Comparison of ENCODE assay signal across 7 cellular contexts in the genomic region with DNA sequence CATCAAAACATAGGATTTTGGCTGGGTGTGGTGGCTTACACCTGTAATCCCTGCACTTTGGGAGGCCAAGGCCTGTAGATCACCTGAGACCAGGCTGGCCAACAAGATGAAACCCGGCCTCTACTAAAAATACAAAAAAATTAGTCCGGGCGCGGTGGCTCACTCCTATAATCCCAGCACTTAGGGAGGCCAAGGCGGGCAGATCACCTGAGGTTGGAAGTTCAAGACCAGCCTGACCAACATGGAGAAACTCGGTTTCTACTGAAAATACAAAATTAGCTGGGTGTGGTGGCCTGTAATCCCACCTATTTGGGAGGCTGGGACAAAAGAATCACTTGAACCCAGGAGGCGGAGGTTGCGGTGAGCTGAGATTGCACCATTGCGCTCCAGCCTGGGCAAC. TPM values are rescaled to one million over a fixed set of nuclear protein-coding genes. Genes with fewer than 3 reads are reported as not detected.
A peak's percentile ranks its signal among the peaks of the same experiment; 100 is the strongest.
DNase-seq lines count a peak whose midpoint lies in the region; ATAC-seq and TF ChIP-seq lines count a peak whose summit lies in the region.
"Not testable (repeated sequence)": the region's sequence is repeated elsewhere in the genome, so short reads cannot be mapped to it uniquely, and the experiment has no call there.

No MANE protein-coding gene starts in this region.

- DNase-seq in CD8-positive, alpha-beta memory T cell; activated CD8-positive, alpha-beta T cell treated with anti-CD3 and anti-CD28 coated beads, Interleukin-2, amount 10 ng/mL, durations not matched to agents 7 days and 5 days; activated T-cell treated with anti-CD3 and anti-CD28 coated beads, Interleukin-2, amount 50 U/mL, for 24 hours; activated naive CD8-positive, alpha-beta T cell treated with anti-CD3 and anti-CD28 coated beads for 36 hours; glutamatergic neuron; mesothelial cell of epicardium (ENCODE audit: low spot score in 2 of 2, unreplicated experiment in 2 of 2): not testable (repeated sequence)
- DNase-seq in ureter (ENCODE audit: low spot score) = peak; percentile 37

- TF ChIP-seq CTCF in glutamatergic neuron (IDR thresholded peaks at IDR 0.05; ENCODE audit: partially characterized antibody, unreplicated experiment); mesothelial cell of epicardium (IDR thresholded peaks at IDR 0.05; ENCODE audit: unreplicated experiment): not testable (repeated sequence)

- peak overlapping the region in 1 of 7 donors; percentile 38 for H3K4me3 Mint-ChIP-seq in CD8-positive, alpha-beta memory T cell
- H3K4me3 Mint-ChIP-seq in activated CD8-positive, alpha-beta T cell treated with anti-CD3 and anti-CD28 coated beads, Interleukin-2, amount 10 ng/mL, durations not matched to agents 7 days and 5 days; activated T-cell treated with anti-CD3 and anti-CD28 coated beads, Interleukin-2, amount 50 U/mL, for 24 hours; activated naive CD8-positive, alpha-beta T cell treated with anti-CD3 and anti-CD28 coated beads for 36 hours; glutamatergic neuron (ENCODE audit: unreplicated experiment); mesothelial cell of epicardium: not testable (repeated sequence)

- H3K27ac Mint-ChIP-seq in CD8-positive, alpha-beta memory T cell = peak overlapping the region in 5 of 8 donors; percentile 47 to 84 (median 72)
- H3K27ac Mint-ChIP-seq in activated CD8-positive, alpha-beta T cell treated with anti-CD3 and anti-CD28 coated beads, Interleukin-2, amount 10 ng/mL, durations not matched to agents 7 days and 5 days = peak overlapping the region; percentile 57
- peak overlapping the region; percentile 40 for H3K27ac Mint-ChIP-seq in activated T-cell treated with anti-CD3 and anti-CD28 coated beads, Interleukin-2, amount 50 U/mL, for 24 hours
- peak overlapping the region; percentile 56 for H3K27ac Mint-ChIP-seq in activated naive CD8-positive, alpha-beta T cell treated with anti-CD3 and anti-CD28 coated beads for 36 hours
- H3K27ac Mint-ChIP-seq in glutamatergic neuron (ENCODE audit: unreplicated experiment) (peak overlapping the region; percentile 28), mesothelial cell of epicardium (peak overlapping the region; percentile 16)

- peaks cover 24 to 31% (median 29%) of the 10 kb centered on the region in 3 donors for H3K4me1 Mint-ChIP-seq in CD8-positive, alpha-beta memory T cell
- peaks cover 25% of the 10 kb centered on the region for H3K4me1 Mint-ChIP-seq in activated CD8-positive, alpha-beta T cell treated with anti-CD3 and anti-CD28 coated beads, Interleukin-2, amount 10 ng/mL, durations not matched to agents 7 days and 5 days (ENCODE audit: low read depth)
- peaks cover 24% of the 10 kb centered on the region for H3K4me1 Mint-ChIP-seq in activated T-cell treated with anti-CD3 and anti-CD28 coated beads, Interleukin-2, amount 50 U/mL, for 24 hours (ENCODE audit: low read depth)
- peaks cover 20% of the 10 kb centered on the region for H3K4me1 Mint-ChIP-seq in activated naive CD8-positive, alpha-beta T cell treated with anti-CD3 and anti-CD28 coated beads for 36 hours
- H3K4me1 Mint-ChIP-seq in glutamatergic neuron (ENCODE audit: low read depth, unreplicated experiment) = not testable (repeated sequence)
- peaks cover 24% of the 10 kb centered on the region for H3K4me1 Mint-ChIP-seq in mesothelial cell of epicardium

- not testable (repeated sequence) for H3K27me3 ChIP-seq in CD8-positive, alpha-beta memory T cell (ENCODE audit: insufficient read depth, low read length, poor library complexity, severe bottlenecking)

- peaks cover 23% of the 10 kb centered on the region for H3K4me1 ChIP-seq in CD8-positive, alpha-beta memory T cell (ENCODE audit: insufficient read depth, low read length)

- POLR2A ChIA-PET in CD8-positive, alpha-beta memory T cell (lab: Charles Lee); activated CD8-positive, alpha-beta T cell treated with anti-CD3 and anti-CD28 coated beads, Interleukin-2, amount 10 ng/mL, durations not matched to agents 7 days and 5 days (lab: Charles Lee): not testable (repeated sequence)

- not testable (repeated sequence) for H3K36me3 ChIP-seq in CD8-positive, alpha-beta memory T cell (ENCODE audit: insufficient read depth, low read length)

- not testable (repeated sequence) for H3K9me3 Mint-ChIP-seq in CD8-positive, alpha-beta memory T cell; activated CD8-positive, alpha-beta T cell treated with anti-CD3 and anti-CD28 coated beads, Interleukin-2, amount 10 ng/mL, durations not matched to agents 7 days and 5 days (ENCODE audit: insufficient read depth); activated T-cell treated with anti-CD3 and anti-CD28 coated beads, Interleukin-2, amount 50 U/mL, for 24 hours; activated naive CD8-positive, alpha-beta T cell treated with anti-CD3 and anti-CD28 coated beads for 36 hours; glutamatergic neuron (ENCODE audit: unreplicated experiment); mesothelial cell of epicardium

- H3K4me3 ChIP-seq in CD8-positive, alpha-beta memory T cell (ENCODE audit: low read length) = not testable (repeated sequence)

- H3K27ac ChIP-seq in CD8-positive, alpha-beta memory T cell (ENCODE audit: low read depth, low read length) = not testable (repeated sequence)

- H3K9me3 ChIP-seq in CD8-positive, alpha-beta memory T cell (ENCODE audit: low read length) = not testable (repeated sequence)

- CTCF ChIA-PET in CD8-positive, alpha-beta memory T cell (lab: Charles Lee) = interaction anchor here (2.4 kb wide), 1 partner anchor 11 kb away, joined by 14 read pairs; no protein-coding TSS in a partner anchor
- CTCF ChIA-PET in activated CD8-positive, alpha-beta T cell treated with anti-CD3 and anti-CD28 coated beads, Interleukin-2, amount 10 ng/mL, durations not matched to agents 7 days and 5 days (lab: Charles Lee) = interaction anchor here (0.9 to 1.1 kb wide), 2 partner anchors 11 to 102 kb away, joined by 3 read pairs; no protein-coding TSS in a partner anchor

- not testable (repeated sequence) for ATAC-seq in activated CD8-positive, alpha-beta T cell treated with anti-CD3 and anti-CD28 coated beads, Interleukin-2, amount 10 ng/mL, durations not matched to agents 7 days and 5 days

- peaks cover 1 to 30% (median 14%) of the 10 kb centered on the region in 3 donors for H3K36me3 Mint-ChIP-seq in CD8-positive, alpha-beta memory T cell
- peaks cover 35% of the 10 kb centered on the region for H3K36me3 Mint-ChIP-seq in activated CD8-positive, alpha-beta T cell treated with anti-CD3 and anti-CD28 coated beads, Interleukin-2, amount 10 ng/mL, durations not matched to agents 7 days and 5 days (ENCODE audit: low read depth)
- peaks cover 31% of the 10 kb centered on the region for H3K36me3 Mint-ChIP-seq in activated T-cell treated with anti-CD3 and anti-CD28 coated beads, Interleukin-2, amount 50 U/mL, for 24 hours (ENCODE audit: low read depth)
- peaks cover 32% of the 10 kb centered on the region for H3K36me3 Mint-ChIP-seq in activated naive CD8-positive, alpha-beta T cell treated with anti-CD3 and anti-CD28 coated beads for 36 hours
- not testable (repeated sequence) for H3K36me3 Mint-ChIP-seq in glutamatergic neuron (ENCODE audit: unreplicated experiment)
- peaks cover 13% of the 10 kb centered on the region for H3K36me3 Mint-ChIP-seq in mesothelial cell of epicardium

- H3K27me3 Mint-ChIP-seq in CD8-positive, alpha-beta memory T cell; activated CD8-positive, alpha-beta T cell treated with anti-CD3 and anti-CD28 coated beads, Interleukin-2, amount 10 ng/mL, durations not matched to agents 7 days and 5 days (ENCODE audit: low read depth); activated T-cell treated with anti-CD3 and anti-CD28 coated beads, Interleukin-2, amount 50 U/mL, for 24 hours; activated naive CD8-positive, alpha-beta T cell treated with anti-CD3 and anti-CD28 coated beads for 36 hours; glutamatergic neuron (ENCODE audit: unreplicated experiment); mesothelial cell of epicardium (ENCODE audit: low read depth): not testable (repeated sequence)

RNA-seq across cellular contexts. Expression of a gene that starts 2.2 kb away (rescaled TPM):
- total RNA-seq in CD8-positive, alpha-beta memory T cell = 100 to 1,000 TPM; 925 to 960 TPM
- polyA plus RNA-seq in CD8-positive, alpha-beta memory T cell = 828 TPM
- 100 to 1,000 TPM; 669 to 680 TPM for total RNA-seq in activated CD8-positive, alpha-beta T cell treated with anti-CD3 and anti-CD28 coated beads, Interleukin-2, amount 10 ng/mL, durations not matched to agents 7 days and 5 days
- total RNA-seq in activated naive CD8-positive, alpha-beta T cell treated with anti-CD3 and anti-CD28 coated beads for 36 hours = 1,000 to 10,000 TPM in 1 of 2 experiments, 100 to 1,000 TPM in 1; 996 to 1,010 TPM
- total RNA-seq in glutamatergic neuron (ENCODE audit: unreplicated experiment) (735 TPM), mesothelial cell of epicardium (361 to 391 TPM (median 387 TPM) in 3 replicates), ureter (601 TPM)

RNA-seq across cellular contexts. Expression of a gene that starts 17.9 kb away (rescaled TPM):
- 10 to 100 TPM; 87.3 to 89.1 TPM for total RNA-seq in CD8-positive, alpha-beta memory T cell
- polyA plus RNA-seq in CD8-positive, alpha-beta memory T cell = 36.4 TPM
- total RNA-seq in activated CD8-positive, alpha-beta T cell treated with anti-CD3 and anti-CD28 coated beads, Interleukin-2, amount 10 ng/mL, durations not matched to agents 7 days and 5 days = 10 to 100 TPM; 92.2 to 96.0 TPM
- total RNA-seq in activated naive CD8-positive, alpha-beta T cell treated with anti-CD3 and anti-CD28 coated beads for 36 hours = 10 to 100 TPM; 65.4 to 65.8 TPM
- total RNA-seq in glutamatergic neuron (ENCODE audit: unreplicated experiment) (196 TPM), mesothelial cell of epicardium (99.4 to 107 TPM (median 105 TPM) in 3 replicates), ureter (141 TPM)

RNA-seq across cellular contexts. Expression of a gene that starts 40.1 kb away (rescaled TPM):
- 100 to 1,000 TPM; 431 to 437 TPM for total RNA-seq in CD8-positive, alpha-beta memory T cell
- polyA plus RNA-seq in CD8-positive, alpha-beta memory T cell = 242 TPM
- 100 to 1,000 TPM; 273 to 290 TPM for total RNA-seq in activated CD8-positive, alpha-beta T cell treated with anti-CD3 and anti-CD28 coated beads, Interleukin-2, amount 10 ng/mL, durations not matched to agents 7 days and 5 days
- total RNA-seq in activated naive CD8-positive, alpha-beta T cell treated with anti-CD3 and anti-CD28 coated beads for 36 hours = 100 to 1,000 TPM; 402 to 403 TPM
- total RNA-seq in glutamatergic neuron (ENCODE audit: unreplicated experiment) (180 TPM), mesothelial cell of epicardium (155 to 161 TPM (median 157 TPM) in 3 replicates), ureter (212 TPM)

Comparison
In these comparisons a context has a peak if more than half of its experiments do, and no peak if none do; other contexts are left out.
1. H3K27ac Mint-ChIP-seq: peak in every context shown above with its lines; median percentile 72 in CD8-positive, alpha-beta memory T cell; 57 in activated CD8-positive, alpha-beta T cell treated with anti-CD3 and anti-CD28 coated beads, Interleukin-2, amount 10 ng/mL, durations not matched to agents 7 days and 5 days; 56 in activated naive CD8-positive, alpha-beta T cell treated with anti-CD3 and anti-CD28 coated beads for 36 hours; 40 in activated T-cell treated with anti-CD3 and anti-CD28 coated beads, Interleukin-2, amount 50 U/mL, for 24 hours; 28 in glutamatergic neuron; 16 in mesothelial cell of epicardium.